Comparison of ENCODE assay signal across 11 cellular contexts in the genomic region with DNA sequence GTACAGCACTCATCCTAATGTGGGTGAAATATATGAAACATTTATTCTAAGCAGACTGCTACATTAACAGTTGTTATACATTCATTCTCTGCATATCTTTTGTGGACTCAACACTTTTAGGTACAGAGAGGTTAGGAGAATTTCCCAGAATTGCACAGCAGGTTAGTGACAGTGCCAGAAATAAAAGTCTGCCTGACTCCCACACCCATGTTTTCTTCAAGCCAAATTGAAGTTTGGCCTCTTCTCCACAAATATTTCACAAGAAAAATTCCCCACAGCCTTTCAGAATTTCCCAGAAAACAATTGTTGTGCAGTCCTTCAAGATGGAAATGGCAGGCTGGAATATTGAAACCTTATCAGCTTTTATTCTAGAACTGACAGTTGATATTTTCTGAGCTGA.
DNase-seq lines count a peak whose midpoint lies in the region; ATAC-seq and TF ChIP-seq lines count a peak whose summit lies in the region.
"Had no signal": no experiment of that assay in that cellular context is flagged by ENCODE, and none has a peak within 500 bp of the region (broad histone marks: within the 10 kb centered on the region; RNA-seq: fewer than 3 reads in every experiment).

No MANE protein-coding gene starts in this region.

- TF ChIP-seq EP300 in ovary (IDR thresholded peaks at IDR 0.05), result no peak

- DNase-seq in GM12865 (ENCODE audit: low read depth) (peak; percentile 33), T-helper 17 cell (no peak), left cardiac atrium (no peak), ovary (no peak)
- DNase-seq in stimulated activated naive CD8-positive, alpha-beta T cell treated with anti-CD3 and anti-CD28 coated beads, Interleukin-15, amount 100 ng/mL, for 72 hours, result no peak
- DNase-seq: activated gamma-delta T cell treated with Interleukin-2 at 50 U/mL for 16 hours, foreskin melanocyte, NCI-H446 had no signal

- H3K27ac Mint-ChIP-seq in T-helper 17 cell, result peak overlapping the region; percentile 98
- peak overlapping the region; percentile 78 to 90 for H3K27ac Mint-ChIP-seq in stimulated activated naive CD8-positive, alpha-beta T cell treated with anti-CD3 and anti-CD28 coated beads, Interleukin-15, amount 100 ng/mL, for 72 hours
- H3K27ac Mint-ChIP-seq: WTC11 had no signal

- peak overlapping the region in 1 of 2 donors; percentile 8 for H3K27ac ChIP-seq in ovary

- no peaks in the 10 kb centered on the region for H3K9me3 Mint-ChIP-seq in stimulated activated naive CD8-positive, alpha-beta T cell treated with anti-CD3 and anti-CD28 coated beads, Interleukin-15, amount 100 ng/mL, for 72 hours
- H3K9me3 Mint-ChIP-seq: WTC11 had no signal

- H3K9me3 ChIP-seq in T-helper 17 cell (ENCODE audit: control insufficient read depth, low read length, poor library complexity, severe bottlenecking) (no peaks in the 10 kb centered on the region), ovary (no peaks in the 10 kb centered on the region)

- peaks cover 58% of the 10 kb centered on the region for H3K4me1 Mint-ChIP-seq in T-helper 17 cell
- peaks cover 91% of the 10 kb centered on the region for H3K4me1 Mint-ChIP-seq in stimulated activated naive CD8-positive, alpha-beta T cell treated with anti-CD3 and anti-CD28 coated beads, Interleukin-15, amount 100 ng/mL, for 72 hours

- H3K27me3 Mint-ChIP-seq in T-helper 17 cell, result no peaks in the 10 kb centered on the region
- no peaks in the 10 kb centered on the region for H3K27me3 Mint-ChIP-seq in stimulated activated naive CD8-positive, alpha-beta T cell treated with anti-CD3 and anti-CD28 coated beads, Interleukin-15, amount 100 ng/mL, for 72 hours

- intact Hi-C loops in left cardiac atrium (cut with DNase I), result no loop called here
- intact Hi-C loops in ovary (cut with DNase I), result no loop called here

- no peak for TF ChIP-seq POLR2A in ovary (IDR thresholded peaks at IDR 0.05)

- H3K36me3 ChIP-seq in ovary, result no peaks in the 10 kb centered on the region

- no peaks in the 10 kb centered on the region for H3K36me3 Mint-ChIP-seq in T-helper 17 cell (ENCODE audit: low read depth)
- H3K36me3 Mint-ChIP-seq: WTC11 had no signal

- H3K4me1 ChIP-seq in ovary (ENCODE audit: insufficient read depth), result peaks cover 15% of the 10 kb centered on the region

- no peaks in the 10 kb centered on the region for H3K27me3 ChIP-seq in ovary

- H3K4me3 ChIP-seq in GM12865 (ENCODE audit: low read depth, low read length), result peak overlapping the region; percentile 10; the same call in 1 of the 2 replicates
- H3K4me3 ChIP-seq in ovary, result no peak overlapping the region

- H3K4me3 Mint-ChIP-seq in T-helper 17 cell, result peak overlapping the region; percentile 73
- peak overlapping the region in 1 of 2 donors; percentile 70 for H3K4me3 Mint-ChIP-seq in stimulated activated naive CD8-positive, alpha-beta T cell treated with anti-CD3 and anti-CD28 coated beads, Interleukin-15, amount 100 ng/mL, for 72 hours
- H3K4me3 Mint-ChIP-seq: WTC11 had no signal

- TF ChIP-seq CTCF in GM12865 (IDR thresholded peaks at IDR 0.05; ENCODE audit: insufficient read depth, low read depth, low read length, missing control alignments) (no peak), ovary (IDR thresholded peaks at IDR 0.05) (no peak)

- ATAC-seq in T-helper 17 cell (no peak), left cardiac atrium (peak; percentile 56 to 70), HG03565 (IDR thresholded peaks at IDR 0.05; ENCODE audit: unreplicated experiment) (no peak), GM18519 (IDR thresholded peaks at IDR 0.05; ENCODE audit: low FRiP score, unreplicated experiment) (no peak)
- ATAC-seq in stimulated activated naive CD8-positive, alpha-beta T cell treated with anti-CD3 and anti-CD28 coated beads, Interleukin-15, amount 100 ng/mL, for 72 hours, result no peak
- ATAC-seq: WTC11 had no signal

Comparison
In these comparisons a context has a peak if more than half of its experiments do, and no peak if none do; other contexts are left out.
1. ATAC-seq: peak in left cardiac atrium (2 of 2); none in T-helper 17 cell (single experiment), stimulated activated naive CD8-positive, alpha-beta T cell treated with anti-CD3 and anti-CD28 coated beads, Interleukin-15, amount 100 ng/mL, for 72 hours (single experiment), HG03565 (single experiment) and GM18519 (single experiment).